In genomic region chrX:136767104-136767941, GRCh38 we compare ENCODE assay signal across 9 cellular contexts. TPM values are rescaled to one million over a fixed set of nuclear protein-coding genes. Genes with fewer than 3 reads are reported as not detected.
A peak's percentile ranks its signal among the peaks of the same experiment; 100 is the strongest.
DNase-seq lines count a peak whose midpoint lies in the region; ATAC-seq, FAIRE-seq and TF ChIP-seq lines count a peak whose summit lies in the region.
"Had no signal": no experiment of that assay in that cellular context is flagged by ENCODE, and none has a peak within 500 bp of the region (broad histone marks: within the 10 kb centered on the region; RNA-seq: fewer than 3 reads in every experiment).

No MANE protein-coding gene starts in this region.

- H3K9me3 Mint-ChIP-seq in activated naive CD4-positive, alpha-beta T cell treated with anti-CD3 and anti-CD28 coated beads, Interleukin-2, amount 50 U/mL, for 24 hours, result no peaks in the 10 kb centered on the region

- H3K36me3 Mint-ChIP-seq in activated naive CD4-positive, alpha-beta T cell treated with anti-CD3 and anti-CD28 coated beads, Interleukin-2, amount 50 U/mL, for 24 hours, result no peaks in the 10 kb centered on the region

- no peaks in the 10 kb centered on the region for H4K20me1 ChIP-seq in osteoblast (ENCODE audit: insufficient read depth, low read length)

- FAIRE-seq in RCC 7860 (lab: Jason Lieb, UNC), result no peak

- ATAC-seq in HG03558 (IDR thresholded peaks at IDR 0.05; ENCODE audit: extremely low read depth, unreplicated experiment) (peak; percentile 33), Right ventricle myocardium inferior (peak; percentile 90)

- H3K27me3 Mint-ChIP-seq in activated naive CD4-positive, alpha-beta T cell treated with anti-CD3 and anti-CD28 coated beads, Interleukin-2, amount 50 U/mL, for 24 hours, result no peaks in the 10 kb centered on the region

- peak overlapping the region; percentile 84 for H3K4me3 Mint-ChIP-seq in activated naive CD4-positive, alpha-beta T cell treated with anti-CD3 and anti-CD28 coated beads, Interleukin-2, amount 50 U/mL, for 24 hours

- peak overlapping the region; percentile 81 for H3K4me2 ChIP-seq in osteoblast (ENCODE audit: insufficient read depth, low read length)

- H2AFZ ChIP-seq in osteoblast (ENCODE audit: low read length), result peak overlapping the region; percentile 82

- no peaks in the 10 kb centered on the region for H3K27me3 ChIP-seq in osteoblast (ENCODE audit: insufficient read depth, low read length)

- no peaks in the 10 kb centered on the region for H3K36me3 ChIP-seq in osteoblast (ENCODE audit: insufficient read depth, low read length)

- peak; percentile 45 for DNase-seq in DMS153 (lab: John Stamatoyannopoulos, UW)
- peak; percentile 74 for DNase-seq in GM20000 (ENCODE audit: low spot score)
- DNase-seq in RCC 7860 (ENCODE audit: low spot score), result peak; percentile 48
- peak; percentile 87 for DNase-seq in Right ventricle myocardium inferior (ENCODE audit: missing footprints)
- DNase-seq in osteoblast (ENCODE audit: insufficient read length, low spot score, missing footprints), result peak; percentile 84
- no peak for DNase-seq in NK-92 treated with Interleukin-12 subunit alpha and Interleukin-12 subunit beta, amount 100 ng/mL, for 24 hours (lab: John Stamatoyannopoulos, UW)

- peak overlapping the region; percentile 61 for H3K27ac ChIP-seq in osteoblast (ENCODE audit: low read depth, low read length)
- H3K27ac ChIP-seq: epithelial cell of prostate had no signal

- peaks cover 10% of the 10 kb centered on the region for H3K4me1 ChIP-seq in osteoblast (ENCODE audit: insufficient read depth, low read length)

- H3K9me3 ChIP-seq in osteoblast (ENCODE audit: low read depth, low read length), result no peaks in the 10 kb centered on the region

- peaks cover 70% of the 10 kb centered on the region for H3K4me1 Mint-ChIP-seq in activated naive CD4-positive, alpha-beta T cell treated with anti-CD3 and anti-CD28 coated beads, Interleukin-2, amount 50 U/mL, for 24 hours

- TF ChIP-seq CTCF in GM20000 (IDR thresholded peaks at IDR 0.05; ENCODE audit: extremely low read depth, missing control alignments) (no peak), osteoblast (IDR thresholded peaks at IDR 0.05; ENCODE audit: extremely low read depth, low read depth, low read length) (no peak)

- H3K4me3 ChIP-seq in osteoblast (ENCODE audit: insufficient read depth, low read length), result peak overlapping the region; percentile 78

- peaks cover 3% of the 10 kb centered on the region for H3K79me2 ChIP-seq in osteoblast (ENCODE audit: insufficient read depth, low read length)

- peak overlapping the region; percentile 89 for H3K27ac Mint-ChIP-seq in activated naive CD4-positive, alpha-beta T cell treated with anti-CD3 and anti-CD28 coated beads, Interleukin-2, amount 50 U/mL, for 24 hours

- intact Hi-C loops in Right ventricle myocardium inferior (cut with DNase I), result loop anchor here (1.0 to 10.0 kb wide), 2 partner anchors 36 to 53 kb away; no protein-coding TSS in a partner anchor

RNA-seq across cellular contexts. Expression of gene ARHGEF6, which starts 13.4 kb away (rescaled TPM):
- 40.2 TPM for total RNA-seq in Right ventricle myocardium inferior
- 17.4 and 19.2 TPM in 2 replicates for total RNA-seq in osteoblast
